Comparison of ENCODE assay signal across 1 cellular context in genomic region chr16:87461466-87461975, GRCh38.
TF ChIP-seq lines count a peak whose summit lies in the region.

No MANE protein-coding gene starts in this region.

TF ChIP-seq in SK-N-SH treated with all-trans-retinoic acid at 6 μM for 48 hours, 23 proteins besides CTCF, POLR2A, EP300 and RAD21 (continued from another document):
- TF ChIP-seq POU6F1 (CRISPR knock-in tag; IDR thresholded peaks at IDR 0.05; ENCODE audit: borderline replicate concordance, low read depth): no peak
